Comparison of ENCODE assay signal across 8 cellular contexts in the genomic region with DNA sequence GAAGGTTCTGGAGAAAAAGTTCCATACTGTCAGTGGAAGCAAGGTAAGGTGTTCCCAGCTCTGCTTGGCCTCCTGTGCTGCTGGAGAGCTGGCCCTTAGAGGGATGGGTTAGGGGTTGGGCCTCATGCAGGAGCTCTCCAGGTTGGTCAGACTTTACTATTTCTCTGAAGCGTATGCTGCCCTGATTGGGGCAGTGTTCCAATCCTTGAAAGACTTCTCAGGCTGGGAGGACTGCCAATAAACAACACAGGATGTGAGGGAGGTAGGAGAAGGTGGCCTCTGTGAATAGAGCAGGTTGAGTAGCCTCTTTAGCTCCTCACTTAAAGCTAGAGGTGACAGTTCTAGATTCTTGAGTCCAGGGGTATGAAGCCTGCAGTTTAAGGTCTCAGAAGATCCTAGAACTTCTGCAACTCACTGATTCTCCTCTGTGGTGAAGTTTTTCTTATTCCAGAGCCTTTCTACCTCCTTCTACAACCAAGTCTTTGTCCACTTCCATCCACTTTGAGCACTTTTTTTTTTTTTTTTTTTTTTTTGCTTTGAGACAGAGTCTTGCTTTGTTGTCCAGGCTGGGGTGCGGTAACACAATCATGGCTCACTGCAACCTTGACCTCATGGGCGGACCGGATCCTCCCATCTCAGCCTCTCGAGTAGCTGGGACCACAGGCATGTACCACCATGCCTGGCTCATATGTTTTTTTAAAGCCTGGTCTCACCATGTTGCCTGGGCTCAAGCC. TPM values are rescaled to one million over a fixed set of nuclear protein-coding genes. Genes with fewer than 3 reads are reported as not detected.
DNase-seq lines count a peak whose midpoint lies in the region; ATAC-seq and TF ChIP-seq lines count a peak whose summit lies in the region.

No MANE protein-coding gene starts in this region.

- peaks cover 11% of the 10 kb centered on the region for H3K79me2 ChIP-seq in parathyroid adenoma

- POLR2A ChIA-PET in Panc1 (lab: Charles Lee), result interaction anchor here (0.5 kb wide), 1 partner anchor 29 kb away, joined by 6 read pairs; no protein-coding TSS in a partner anchor
- POLR2A ChIA-PET in HEK293T (lab: Yijun Ruan, JAX), result interaction anchor here (3.3 kb wide), 1 partner anchor 24 kb away, joined by 15 read pairs; the partner anchor contains the start of gene PHYKPL

- H3K9me3 ChIP-seq in Panc1 (ENCODE audit: control insufficient read depth, insufficient read depth, low read depth, low read length), result no peaks in the 10 kb centered on the region
- H3K9me3 ChIP-seq in parathyroid adenoma (ENCODE audit: control insufficient read depth, low read length), result no peaks in the 10 kb centered on the region

- DNase-seq in EL (peak; percentile 53), Panc1 (ENCODE audit: low read depth, low spot score) (no peak), epithelial cell of prostate (ENCODE audit: low read depth, low spot score) (peak; percentile 44), midbrain (lab: John Stamatoyannopoulos, UW) (no peak), RPMI8226 (no peak), HEK293T (ENCODE audit: extremely low spot score) (no peak)

- in situ Hi-C loops in Panc1 (cut with HindIII; ENCODE audit: low pct_unique_long_range_greater_than_20kb, low sequenced_read_pairs), result no loop called here

- intact Hi-C loops in Panc1 (cut with micrococcal nuclease; ENCODE audit: unreplicated experiment), result no loop called here

- CTCF ChIA-PET in Panc1 (lab: Charles Lee) (interaction anchor here (0.7 to 1.2 kb wide), 2 partner anchors 28 to 1002 kb away, joined by 3 to 8 read pairs; no protein-coding TSS in a partner anchor), HEK293T (lab: Yijun Ruan, JAX) (interaction anchor here (0.6 to 1.3 kb wide), 2 partner anchors 11 to 27 kb away, joined by 3 to 5 read pairs; no protein-coding TSS in a partner anchor)

- peak overlapping the region; percentile 22 for H3K4me2 ChIP-seq in parathyroid adenoma (ENCODE audit: low read length)

- no peaks in the 10 kb centered on the region for H3K27me3 ChIP-seq in Panc1 (ENCODE audit: control insufficient read depth, insufficient read depth, low read length)
- no peaks in the 10 kb centered on the region for H3K27me3 ChIP-seq in parathyroid adenoma (ENCODE audit: control insufficient read depth, insufficient read depth, low read length)

- no TSS peak for BruUV-seq in Panc1 (replicated peaks; lab: Mats Ljungman, UMichigan)

- H3K4me3 ChIP-seq in Panc1 (ENCODE audit: low read depth in 2 of 2, low read length in 2 of 2), result peak overlapping the region; percentile 92 to 97; a peak in 2 of 4 replicates
- H3K4me3 ChIP-seq in parathyroid adenoma (ENCODE audit: low read depth, low read length), result peak overlapping the region; percentile 23

- H2AFZ ChIP-seq in parathyroid adenoma, result no peak overlapping the region

- H3K36me3 ChIP-seq in Panc1 (ENCODE audit: control insufficient read depth, insufficient read depth, low read length) (peaks cover 25% of the 10 kb centered on the region), parathyroid adenoma (ENCODE audit: control insufficient read depth, insufficient read depth, low read length) (no peaks in the 10 kb centered on the region)

- H3K27ac ChIP-seq in Panc1 (ENCODE audit: low read length) (peak overlapping the region; percentile 50; the same call in 1 of the 2 replicates), epithelial cell of prostate (peak overlapping the region; percentile 82), parathyroid adenoma (peak overlapping the region; percentile 50)

- no peak for TF ChIP-seq CTCF in Panc1 (IDR thresholded peaks at IDR 0.05)
- TF ChIP-seq CTCF in parathyroid adenoma (IDR thresholded peaks at IDR 0.05), result no peak

- ATAC-seq in Panc1 (no peak), GM21723 (IDR thresholded peaks at IDR 0.05; ENCODE audit: unreplicated experiment) (no peak)

- H3K9ac ChIP-seq in parathyroid adenoma, result no peak overlapping the region

- H3K4me1 ChIP-seq in Panc1 (ENCODE audit: control insufficient read depth, insufficient read depth, low read length), result peaks cover 38% of the 10 kb centered on the region
- peaks cover 17% of the 10 kb centered on the region for H3K4me1 ChIP-seq in parathyroid adenoma

TF ChIP-seq in HEK293T, 16 proteins besides CTCF, POLR2A, EP300 and RAD21:
- TF ChIP-seq SP1 (IDR thresholded peaks at IDR 0.05) (no peak), BHLHE40 (IDR thresholded peaks at IDR 0.05; ENCODE audit: borderline replicate concordance) (no peak), TARDBP (IDR thresholded peaks at IDR 0.05) (no peak), ZNF384 (IDR thresholded peaks at IDR 0.05) (no peak), L3MBTL2 (conservative IDR thresholded peaks at IDR 0.05) (no peak), ARNT (IDR thresholded peaks at IDR 0.05) (no peak), LEF1 (IDR thresholded peaks at IDR 0.05; ENCODE audit: borderline replicate concordance) (no peak), PKNOX1 (IDR thresholded peaks at IDR 0.05) (no peak), FOXK2 (IDR thresholded peaks at IDR 0.05) (no peak), ELF4 (IDR thresholded peaks at IDR 0.05) (no peak), FOXM1 (IDR thresholded peaks at IDR 0.05; ENCODE audit: borderline replicate concordance) (no peak), NFRKB (IDR thresholded peaks at IDR 0.05) (no peak), FOXA1 (IDR thresholded peaks at IDR 0.05) (no peak)

RNA-seq across cellular contexts. Expression of gene HNRNPAB, which starts 3.0 kb away (rescaled TPM):
- total RNA-seq in Panc1 (2021; ENCODE audit: unreplicated experiment), result 273 TPM
- 251 TPM for polyA plus RNA-seq in Panc1 (2012; ENCODE audit: insufficient read length)

RNA-seq across cellular contexts. Expression of gene GMCL2, which starts 20.2 kb away (rescaled TPM):
- total RNA-seq in Panc1 (2021; ENCODE audit: unreplicated experiment), result not detected
- polyA plus RNA-seq in Panc1 (2012; ENCODE audit: insufficient read length), result not detected

RNA-seq across cellular contexts. Expression of gene PHYKPL, which starts 25.3 kb away (rescaled TPM):
- 43.2 TPM for total RNA-seq in Panc1 (2021; ENCODE audit: unreplicated experiment)
- 35.9 TPM for polyA plus RNA-seq in Panc1 (2012; ENCODE audit: insufficient read length)

RNA-seq across cellular contexts. Expression of gene NHP2, which starts 53.7 kb away (rescaled TPM):
- 239 TPM for total RNA-seq in Panc1 (2021; ENCODE audit: unreplicated experiment)
- polyA plus RNA-seq in Panc1 (2012; ENCODE audit: insufficient read length), result 318 TPM

Comparison
In these comparisons a context has a peak if more than half of its experiments do, and no peak if none do; other contexts are left out.
1. DNase-seq: peak in EL (single experiment) and epithelial cell of prostate (single experiment); none in Panc1 (single experiment), midbrain (single experiment), RPMI8226 (single experiment) and HEK293T (single experiment).
2. Peak in every context shown above with its lines, with median percentiles within 50 percentile points of each other: H3K27ac ChIP-seq.